Comparison of ENCODE assay signal across 27 cellular contexts in the genomic region with DNA sequence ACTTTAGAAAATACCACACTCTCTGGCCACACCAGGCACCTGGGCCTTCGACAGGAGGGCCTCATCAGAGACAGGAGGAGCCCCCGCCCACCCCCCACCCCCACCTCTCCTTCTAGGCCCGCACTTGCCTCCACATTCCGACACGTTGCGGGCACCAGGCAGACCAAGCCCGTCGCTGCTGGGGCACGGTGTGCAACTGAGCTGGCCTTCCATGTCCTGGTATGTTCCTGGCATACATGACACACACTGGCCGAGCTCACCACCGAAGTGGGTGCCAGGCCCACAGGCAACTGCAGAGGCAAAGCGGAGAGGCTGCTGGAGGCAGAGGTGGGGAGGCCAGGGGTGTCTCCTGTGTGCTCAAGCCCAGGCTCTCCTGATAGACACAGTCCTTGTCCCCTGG.
"Had no signal": no experiment of that assay in that cellular context is flagged by ENCODE, and none has a peak within 500 bp of the region (broad histone marks: within the 10 kb centered on the region; RNA-seq: fewer than 3 reads in every experiment).

No MANE protein-coding gene starts in this region.

- ATAC-seq: natural killer cell; psoas muscle; right cardiac atrium; right lobe of liver; stimulated activated effector memory CD8-positive, alpha-beta T cell treated with anti-CD3 and anti-CD28 coated beads, Interleukin-12 subunit alpha, Interleukin-12 subunit beta, amount 100 ng/mL, for 72 hours; stimulated activated naive B cell treated with anti-CD40 and anti-IgM and Interleukin-4, amounts not matched to agents 10 μg/mL and 1 μg/mL and 100 μg/mL, for 72 hours had no signal

- H3K36me3 ChIP-seq: ovary, right lobe of liver, sigmoid colon, thoracic aorta, thyroid gland, vagina had no signal

- H3K27me3 ChIP-seq: ovary, right lobe of liver, thyroid gland, tibial nerve, upper lobe of left lung, vagina had no signal

- H3K27ac Mint-ChIP-seq: natural killer cell; nephron; progenitor cell of endocrine pancreas; stimulated activated effector memory CD8-positive, alpha-beta T cell treated with anti-CD3 and anti-CD28 coated beads, Interleukin-12 subunit alpha, Interleukin-12 subunit beta, amount 100 ng/mL, for 72 hours; stimulated activated naive B cell treated with anti-CD40 and anti-IgM and Interleukin-4, amounts not matched to agents 10 μg/mL and 1 μg/mL and 100 μg/mL, for 72 hours; stimulated activated naive CD8-positive, alpha-beta T cell treated with anti-CD3 and anti-CD28 coated beads, Interleukin-15, Interleukin-2, amounts not matched to agents 100 ng/mL and 50 ng/mL, for 24 hours had no signal

- H3K4me3 ChIP-seq: ovary, psoas muscle, right lobe of liver, sigmoid colon, stomach, thoracic aorta, thyroid gland, tibial nerve, upper lobe of left lung, vagina had no signal

- H3K79me2 ChIP-seq: parathyroid adenoma had no signal

- H3K27ac ChIP-seq: ovary, parathyroid adenoma, psoas muscle, right lobe of liver, sigmoid colon, stomach, thoracic aorta, thyroid gland, tibial nerve, upper lobe of left lung, vagina had no signal

- H3K4me3 Mint-ChIP-seq: natural killer cell; nephron; stimulated activated effector memory CD8-positive, alpha-beta T cell treated with anti-CD3 and anti-CD28 coated beads, Interleukin-12 subunit alpha, Interleukin-12 subunit beta, amount 100 ng/mL, for 72 hours; stimulated activated naive B cell treated with anti-CD40 and anti-IgM and Interleukin-4, amounts not matched to agents 10 μg/mL and 1 μg/mL and 100 μg/mL, for 72 hours; stimulated activated naive CD8-positive, alpha-beta T cell treated with anti-CD3 and anti-CD28 coated beads, Interleukin-15, Interleukin-2, amounts not matched to agents 100 ng/mL and 50 ng/mL, for 24 hours had no signal

- FAIRE-seq: small intestine, urothelium cell line had no signal

- H3K9ac ChIP-seq: parathyroid adenoma had no signal

- H3K36me3 Mint-ChIP-seq: natural killer cell; stimulated activated effector memory CD8-positive, alpha-beta T cell treated with anti-CD3 and anti-CD28 coated beads, Interleukin-12 subunit alpha, Interleukin-12 subunit beta, amount 100 ng/mL, for 72 hours; stimulated activated naive B cell treated with anti-CD40 and anti-IgM and Interleukin-4, amounts not matched to agents 10 μg/mL and 1 μg/mL and 100 μg/mL, for 72 hours had no signal

- H3K4me1 ChIP-seq: parathyroid adenoma, psoas muscle, right lobe of liver, sigmoid colon, stomach, thyroid gland, upper lobe of left lung, vagina had no signal

- H3K9me3 Mint-ChIP-seq: natural killer cell; nephron; stimulated activated effector memory CD8-positive, alpha-beta T cell treated with anti-CD3 and anti-CD28 coated beads, Interleukin-12 subunit alpha, Interleukin-12 subunit beta, amount 100 ng/mL, for 72 hours; stimulated activated naive B cell treated with anti-CD40 and anti-IgM and Interleukin-4, amounts not matched to agents 10 μg/mL and 1 μg/mL and 100 μg/mL, for 72 hours; stimulated activated naive CD8-positive, alpha-beta T cell treated with anti-CD3 and anti-CD28 coated beads, Interleukin-15, Interleukin-2, amounts not matched to agents 100 ng/mL and 50 ng/mL, for 24 hours had no signal

- H3K9me3 ChIP-seq: ovary, psoas muscle, right lobe of liver, sigmoid colon, stomach, thoracic aorta, thyroid gland, tibial nerve, upper lobe of left lung, vagina had no signal

- H3K4me1 Mint-ChIP-seq: natural killer cell; stimulated activated effector memory CD8-positive, alpha-beta T cell treated with anti-CD3 and anti-CD28 coated beads, Interleukin-12 subunit alpha, Interleukin-12 subunit beta, amount 100 ng/mL, for 72 hours; stimulated activated naive B cell treated with anti-CD40 and anti-IgM and Interleukin-4, amounts not matched to agents 10 μg/mL and 1 μg/mL and 100 μg/mL, for 72 hours had no signal

- DNase-seq: natural killer cell; occipital lobe; psoas muscle; right lobe of liver; sigmoid colon; small intestine; stimulated activated CD4-positive, alpha-beta T cell treated with anti-CD3 and anti-CD28 coated beads, Interleukin-15, amount 100 ng/mL, for 24 hours; stimulated activated CD4-positive, alpha-beta T cell treated with anti-CD3 and anti-CD28 coated beads, Interleukin-2, amount 100 ng/mL, for 24 hours; stimulated activated CD4-positive, alpha-beta T cell treated with anti-CD3 and anti-CD28 coated beads, Interleukin-2, amount 100 ng/mL, for 48 hours; stimulated activated CD4-positive, alpha-beta T cell treated with anti-CD3 and anti-CD28 coated beads, Interleukin-4, amount 100 ng/mL, for 24 hours; stimulated activated naive B cell treated with anti-CD40 and anti-IgM and Interleukin-4, amounts not matched to agents 10 μg/mL and 1 μg/mL and 100 μg/mL, for 72 hours; stimulated activated naive CD4-positive, alpha-beta T cell treated with Interleukin-2 at 50 U/mL for 16 hours; stomach; thyroid gland; trophoblast cell had no signal

- H2AFZ ChIP-seq: parathyroid adenoma had no signal

- H3K27me3 Mint-ChIP-seq: stimulated activated naive CD8-positive, alpha-beta T cell treated with anti-CD3 and anti-CD28 coated beads, Interleukin-15, Interleukin-2, amounts not matched to agents 100 ng/mL and 50 ng/mL, for 24 hours had no signal
